In genomic region chr5:155759984-155760383, GRCh38 we compare ENCODE assay signal across 35 cellular contexts.
"Had no signal": no experiment of that assay in that cellular context is flagged by ENCODE, and none has a peak within 500 bp of the region (broad histone marks: within the 10 kb centered on the region; RNA-seq: fewer than 3 reads in every experiment).

No MANE protein-coding gene starts in this region.

- DNase-seq: activated B cell treated with CpG ODN at 0.5 μM for 24 hours; activated CD4-positive, alpha-beta memory T cell treated with anti-CD3 and anti-CD28 coated beads for 36 hours; activated CD4-positive, alpha-beta T cell treated with anti-CD3 and anti-CD28 coated beads for 4 hours; activated CD4-positive, alpha-beta T cell treated with anti-CD3 and anti-CD28 coated beads, Interleukin-2, amount 10 ng/mL, durations not matched to agents 24 days and 14 days; activated CD4-positive, alpha-beta T cell treated with anti-CD3 and anti-CD28 coated beads, Interleukin-2, amount 50 U/mL, for 1 hour; activated CD4-positive, alpha-beta T cell treated with anti-CD3 and anti-CD28 coated beads, Interleukin-2, amount 50 U/mL, for 4 hours; activated CD4-positive, CD25-positive, alpha-beta regulatory T cell treated with anti-CD3 and anti-CD28 coated beads, Interleukin-2, amount 50 U/mL, for 72 hours; activated CD8-positive, alpha-beta memory T cell treated with anti-CD3 and anti-CD28 coated beads, Interleukin-2, amount 50 U/mL, for 4 hours; activated CD8-positive, alpha-beta T cell treated with anti-CD3 and anti-CD28 coated beads for 36 hours; activated effector memory CD4-positive, alpha-beta T cell treated with anti-CD3 and anti-CD28 coated beads, Interleukin-2, amount 50 U/mL, for 16 hours; activated gamma-delta T cell treated with Interleukin-2 at 50 U/mL for 16 hours; activated naive CD4-positive, alpha-beta T cell; activated naive CD4-positive, alpha-beta T cell treated with anti-CD3 and anti-CD28 coated beads for 36 hours; activated naive CD4-positive, alpha-beta T cell treated with anti-CD3 and anti-CD28 coated beads, Interleukin-2, amount 50 U/mL, for 16 hours; activated naive CD8-positive, alpha-beta T cell treated with anti-CD3 and anti-CD28 coated beads for 36 hours; activated T-cell treated with anti-CD3 and anti-CD28 coated beads for 4 hours; activated T-cell treated with anti-CD3 and anti-CD28 coated beads, Interleukin-2, amount 50 U/mL, for 1 hour; activated T-cell treated with anti-CD3 and anti-CD28 coated beads, Interleukin-2, amount 50 U/mL, for 4 hours; activated T-cell treated with anti-CD3 and anti-CD28 coated beads, Interleukin-2, amount 50 U/mL, for 72 hours; adrenal gland; amniotic stem cell; aorta; body of pancreas; brain microvascular endothelial cell; central memory CD4-positive, alpha-beta T cell; T-helper 1 cell; T-helper 2 cell; T-helper 9 cell had no signal

- H3K4me3 Mint-ChIP-seq: activated B cell treated with CpG ODN at 0.5 μM for 24 hours; activated CD4-positive, alpha-beta memory T cell treated with anti-CD3 and anti-CD28 coated beads for 36 hours; activated CD4-positive, alpha-beta T cell treated with anti-CD3 and anti-CD28 coated beads, Interleukin-2, amount 10 ng/mL, durations not matched to agents 24 days and 14 days; activated CD8-positive, alpha-beta T cell treated with anti-CD3 and anti-CD28 coated beads for 36 hours; activated naive CD4-positive, alpha-beta T cell treated with anti-CD3 and anti-CD28 coated beads for 36 hours; activated naive CD8-positive, alpha-beta T cell treated with anti-CD3 and anti-CD28 coated beads for 36 hours; activated T-cell treated with anti-CD3 and anti-CD28 coated beads, Interleukin-2, amount 50 U/mL, for 4 hours; activated T-cell treated with anti-CD3 and anti-CD28 coated beads, Interleukin-2, amount 50 U/mL, for 72 hours; activated T-helper 1 cell treated with anti-CD3 and anti-CD28 coated beads, Interleukin-12 subunit alpha, Interleukin-12 subunit beta, Interleukin-2, Interleukin-4 antibody, amounts not matched to agents 30 ng/mL and 10 ng/mL and 1 ng/mL, durations not matched to agents 14 hours and 24 hours and 36 hours; activated T-helper 17 cell treated with anti-CD3 and anti-CD28 coated beads, Interleukin-2, amount 50 U/mL, for 72 hours; T-helper 1 cell treated with Interleukin-12 subunit alpha and Interleukin-12 subunit beta and Interleukin-4 antibody, amounts not matched to agents 30 μg/mL and 1 μg/mL, for 36 hours; T-helper 2 cell treated with Interferon-gamma antibody and Interleukin-4, amounts not matched to agents 5 μg/mL and 100 μg/mL, for 36 hours had no signal

- H3K4me1 ChIP-seq: adrenal gland, body of pancreas, breast epithelium had no signal

- H3K27me3 Mint-ChIP-seq: activated B cell treated with CpG ODN at 0.5 μM for 24 hours; activated CD4-positive, alpha-beta T cell treated with anti-CD3 and anti-CD28 coated beads, Interleukin-2, amount 10 ng/mL, durations not matched to agents 24 days and 14 days; activated CD8-positive, alpha-beta T cell treated with anti-CD3 and anti-CD28 coated beads for 36 hours; activated T-helper 17 cell treated with anti-CD3 and anti-CD28 coated beads, Interleukin-2, amount 50 U/mL, for 72 hours had no signal

- H3K36me3 Mint-ChIP-seq: activated naive CD4-positive, alpha-beta T cell treated with anti-CD3 and anti-CD28 coated beads, Interleukin-2, amount 50 U/mL, for 72 hours; activated naive CD8-positive, alpha-beta T cell treated with anti-CD3 and anti-CD28 coated beads for 36 hours had no signal

- H3K9me3 ChIP-seq: adrenal gland, body of pancreas, breast epithelium had no signal

- H3K27ac Mint-ChIP-seq: activated B cell treated with CpG ODN at 0.5 μM for 24 hours; activated CD4-positive, alpha-beta memory T cell treated with anti-CD3 and anti-CD28 coated beads for 36 hours; activated CD4-positive, alpha-beta T cell treated with anti-CD3 and anti-CD28 coated beads, Interleukin-2, amount 10 ng/mL, durations not matched to agents 24 days and 14 days; activated CD8-positive, alpha-beta T cell treated with anti-CD3 and anti-CD28 coated beads for 36 hours; activated naive CD4-positive, alpha-beta T cell treated with anti-CD3 and anti-CD28 coated beads for 36 hours; activated naive CD4-positive, alpha-beta T cell treated with anti-CD3 and anti-CD28 coated beads, Interleukin-2, amount 50 U/mL, for 72 hours; activated naive CD8-positive, alpha-beta T cell treated with anti-CD3 and anti-CD28 coated beads for 36 hours; activated T-cell treated with anti-CD3 and anti-CD28 coated beads, Interleukin-2, amount 50 U/mL, for 72 hours; activated T-helper 1 cell treated with anti-CD3 and anti-CD28 coated beads, Interleukin-12 subunit alpha, Interleukin-12 subunit beta, Interleukin-2, Interleukin-4 antibody, amounts not matched to agents 30 ng/mL and 10 ng/mL and 1 ng/mL, durations not matched to agents 14 hours and 24 hours and 36 hours; activated T-helper 17 cell treated with anti-CD3 and anti-CD28 coated beads, Interleukin-2, amount 50 U/mL, for 72 hours; T-helper 1 cell treated with Interleukin-12 subunit alpha and Interleukin-12 subunit beta and Interleukin-4 antibody, amounts not matched to agents 30 μg/mL and 1 μg/mL, for 36 hours; T-helper 2 cell treated with Interferon-gamma antibody and Interleukin-4, amounts not matched to agents 5 μg/mL and 100 μg/mL, for 36 hours had no signal

- H3K4me3 ChIP-seq: adrenal gland, body of pancreas, breast epithelium had no signal

- H3K4me1 Mint-ChIP-seq: activated B cell treated with CpG ODN at 0.5 μM for 24 hours; activated CD4-positive, alpha-beta T cell treated with anti-CD3 and anti-CD28 coated beads, Interleukin-2, amount 10 ng/mL, durations not matched to agents 24 days and 14 days; activated naive CD8-positive, alpha-beta T cell treated with anti-CD3 and anti-CD28 coated beads for 36 hours had no signal

- H3K27ac ChIP-seq: adrenal gland, body of pancreas, brain microvascular endothelial cell, breast epithelium, VCaP had no signal

- ATAC-seq: activated CD8-positive, alpha-beta T cell treated with anti-CD3 and anti-CD28 coated beads for 36 hours; activated naive CD4-positive, alpha-beta T cell treated with anti-CD3 and anti-CD28 coated beads, Interleukin-2, amount 50 U/mL, for 72 hours; activated T-cell treated with anti-CD3 and anti-CD28 coated beads, Interleukin-2, amount 50 U/mL, for 4 hours; activated T-cell treated with anti-CD3 and anti-CD28 coated beads, Interleukin-2, amount 50 U/mL, for 72 hours; activated T-helper 17 cell treated with anti-CD3 and anti-CD28 coated beads, Interleukin-2, amount 50 U/mL, for 72 hours; body of pancreas had no signal

- H3K36me3 ChIP-seq: adrenal gland, brain microvascular endothelial cell, breast epithelium had no signal
